ENCODE assay signal across 15 cellular contexts in the genomic region with DNA sequence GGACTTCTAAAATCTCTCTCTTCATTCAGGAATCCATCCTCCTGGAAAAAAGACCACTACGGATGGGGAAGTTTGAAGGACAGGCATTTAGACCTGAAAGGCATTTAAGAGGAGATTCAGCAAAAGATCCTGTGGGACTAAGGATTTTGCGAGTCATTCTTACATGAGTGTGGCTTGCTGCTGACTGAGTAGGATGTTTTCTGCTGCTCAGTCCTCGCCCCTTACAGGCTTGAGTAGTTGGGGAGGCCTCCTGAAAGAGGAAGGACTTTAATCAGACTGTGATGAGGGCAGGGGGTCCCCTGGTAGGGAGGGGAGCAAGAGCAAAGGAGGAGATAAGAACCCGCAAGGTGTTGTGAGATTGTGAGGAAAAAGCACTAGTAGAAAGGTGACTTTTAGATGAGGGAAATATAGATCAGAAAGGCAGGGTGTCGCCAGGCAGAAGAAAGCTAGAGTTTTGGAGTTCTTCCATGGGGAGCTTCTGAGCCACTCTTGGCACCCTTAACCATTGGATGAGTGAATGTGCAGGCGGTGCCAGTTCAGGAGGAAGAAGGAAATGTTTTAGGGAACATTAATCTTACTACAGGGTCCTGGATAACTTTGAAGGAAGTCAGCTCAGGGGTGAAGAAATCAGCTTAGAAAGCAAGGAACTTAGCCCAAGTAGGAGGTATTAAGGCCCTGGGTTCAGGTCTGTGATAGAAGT.
DNase-seq lines count a peak whose midpoint lies in the region; ATAC-seq, FAIRE-seq and TF ChIP-seq lines count a peak whose summit lies in the region.
"Had no signal": no experiment of that assay in that cellular context is flagged by ENCODE, and none has a peak within 500 bp of the region (broad histone marks: within the 10 kb centered on the region; RNA-seq: fewer than 3 reads in every experiment).

No MANE protein-coding gene starts in this region.

- H3K27ac Mint-ChIP-seq in Caco-2 (ENCODE audit: unreplicated experiment) = no peak overlapping the region

- peaks cover 6% of the 10 kb centered on the region for H3K27me3 Mint-ChIP-seq in Caco-2 (ENCODE audit: insufficient read depth, unreplicated experiment)

- H3K4me1 ChIP-seq in esophagus muscularis mucosa (peaks cover 4 to 23% (median 13%) of the 10 kb centered on the region in 4 donors), pancreas (no peaks in the 10 kb centered on the region), Caco-2 (no peaks in the 10 kb centered on the region)
- H3K4me1 ChIP-seq: HAP-1 had no signal

- H3K36me3 ChIP-seq in MG63 (no peaks in the 10 kb centered on the region), esophagus muscularis mucosa (no peaks in the 10 kb centered on the region), pancreas (no peaks in the 10 kb centered on the region), Caco-2 (ENCODE audit: control insufficient read depth, insufficient read depth, low read length) (no peaks in the 10 kb centered on the region)
- H3K36me3 ChIP-seq: HAP-1, SJCRH30 had no signal

- H3K4me3 ChIP-seq in MG63 = no peak overlapping the region
- H3K4me3 ChIP-seq in esophagus muscularis mucosa = no peak overlapping the region
- no peak overlapping the region for H3K4me3 ChIP-seq in pancreas
- no peak overlapping the region for H3K4me3 ChIP-seq in Caco-2 (ENCODE audit: low read depth, low read length)
- H3K4me3 ChIP-seq: HAP-1, SJCRH30 had no signal

- H3K36me3 Mint-ChIP-seq in Caco-2 (ENCODE audit: insufficient read depth, unreplicated experiment) = no peaks in the 10 kb centered on the region

- no peaks in the 10 kb centered on the region for H3K4me1 Mint-ChIP-seq in Caco-2 (ENCODE audit: low read depth, unreplicated experiment)

- H3K27ac ChIP-seq in esophagus muscularis mucosa (replicated peaks in 1 of 4) (no peak overlapping the region), pancreas (no peak overlapping the region)
- H3K27ac ChIP-seq: RWPE1, SJCRH30 had no signal

- DNase-seq in G401 (ENCODE audit: low spot score) (peak; percentile 64), MG63 (peak; percentile 56), esophagus muscularis mucosa (ENCODE audit: extremely low spot score) (peak; percentile 60), pancreas (no peak), NCI-H748 treated with DMSO at 0.1 percent for 48 hours (lab: John Stamatoyannopoulos, UW) (no peak), Caco-2 (no peak)
- DNase-seq: Kasumi-1; NCI-H1417; NCI-H2029; NCI-H526; NK-92 treated with Interleukin-12 subunit alpha and Interleukin-12 subunit beta, amount 100 ng/mL, for 24 hours; SJCRH30 had no signal

- ATAC-seq in pancreas = peak in 3 of 4 donors; percentile 18 to 56 (median 34)
- no peak for ATAC-seq in HG03097 (IDR thresholded peaks at IDR 0.05; ENCODE audit: low FRiP score, unreplicated experiment)

- no peak for FAIRE-seq in pancreas (lab: Jason Lieb, UNC)

- H3K4me3 Mint-ChIP-seq in Caco-2 (ENCODE audit: unreplicated experiment) = no peak overlapping the region

- in situ Hi-C loops in G401 (cut with HindIII; ENCODE audit: low sequenced_read_pairs) = no loop called here

- no peaks in the 10 kb centered on the region for H3K9me3 Mint-ChIP-seq in Caco-2 (ENCODE audit: unreplicated experiment)

- no peak for TF ChIP-seq EP300 in esophagus muscularis mucosa (IDR thresholded peaks at IDR 0.05)

- BruUV-seq in Caco-2 (replicated peaks; lab: Mats Ljungman, UMichigan) = no TSS peak

- WGBS in esophagus muscularis mucosa = 83% methylated on average over 6 of the region's 6 CpGs
- 86 to 89% methylated on average over 6 of the region's 6 CpGs for WGBS in pancreas, 2 donors

- H3K27me3 ChIP-seq in MG63 (peaks cover 2% of the 10 kb centered on the region; the same call in 1 of the 2 replicates), esophagus muscularis mucosa (no peaks in the 10 kb centered on the region), pancreas (no peaks in the 10 kb centered on the region), Caco-2 (replicated peaks; ENCODE audit: control insufficient read depth, insufficient read depth, low read length) (no peaks in the 10 kb centered on the region)
- H3K27me3 ChIP-seq: SJCRH30 had no signal

- no peaks in the 10 kb centered on the region for H3K9me3 ChIP-seq in MG63
- no peaks in the 10 kb centered on the region for H3K9me3 ChIP-seq in esophagus muscularis mucosa
- H3K9me3 ChIP-seq in pancreas = no peaks in the 10 kb centered on the region
- H3K9me3 ChIP-seq in Caco-2 = no peaks in the 10 kb centered on the region
- H3K9me3 ChIP-seq: SJCRH30 had no signal

- TF ChIP-seq CTCF in esophagus muscularis mucosa (IDR thresholded peaks at IDR 0.05) (no peak), pancreas (IDR thresholded peaks at IDR 0.05) (no peak), Caco-2 (IDR thresholded peaks at IDR 0.05; ENCODE audit: insufficient read depth in 1 of 2, low read depth in 1 of 2, low read length in 1 of 2, severe bottlenecking in 1 of 2, unreplicated experiment in 1 of 2) (no peak)

- TF ChIP-seq POLR2A in esophagus muscularis mucosa (IDR thresholded peaks at IDR 0.05; ENCODE audit: low read depth) = no peak

- CTCF ChIA-PET in Caco-2 (lab: Charles Lee) = no interaction called here

- POLR2A ChIA-PET in Caco-2 (lab: Charles Lee) = no interaction called here

- intact Hi-C loops in esophagus muscularis mucosa (cut with DNase I) (loop anchor here (10.0 kb wide), 1 partner anchor 553 kb away; no protein-coding TSS in a partner anchor), pancreas (cut with DNase I) (no loop called here), Caco-2 (cut with micrococcal nuclease; ENCODE audit: unreplicated experiment) (loop anchor here (10.0 kb wide), 1 partner anchor 533 kb away; no protein-coding TSS in a partner anchor)

Comparison
In these comparisons a context has a peak if more than half of its experiments do, and no peak if none do; other contexts are left out.
1. DNase-seq: peak in G401 (single experiment), MG63 (single experiment) and esophagus muscularis mucosa (single experiment); none in pancreas (0 of 6), NCI-H748 treated with DMSO at 0.1 percent for 48 hours (single experiment) and Caco-2 (0 of 2).
2. intact Hi-C loops: an anchor here in esophagus muscularis mucosa (10.0 kb wide) and Caco-2 (10.0 kb wide); none called in pancreas.